In genomic region chr18:30150466-30151019, GRCh38 we compare ENCODE assay signal across 19 cellular contexts.
"Had no signal": no experiment of that assay in that cellular context is flagged by ENCODE, and none has a peak within 500 bp of the region (broad histone marks: within the 10 kb centered on the region; RNA-seq: fewer than 3 reads in every experiment).

No MANE protein-coding gene starts in this region.

- DNase-seq: KBM-7, MG63, NCI-H1092 treated with DMSO at 0.1 percent for 48 hours, NCI-H1436, NCI-H187, NCI-H2029, NCI-H2081 treated with DMSO at 0.1 percent for 48 hours, NCI-H2171, NCI-H226, NCI-H446, NCI-H510A, NCI-H524 treated with DMSO at 0.1 percent for 48 hours, NCI-H69, NCI-H774, SHP77, SK-N-SH, SW 1271, T-cell had no signal

- FAIRE-seq: HTR-8/SVneo had no signal

- H3K4me3 ChIP-seq: MG63 had no signal
